In genomic region chr1:33306561-33307493, GRCh38 we compare ENCODE assay signal across 12 cellular contexts. TPM values are rescaled to one million over a fixed set of nuclear protein-coding genes. Genes with fewer than 3 reads are reported as not detected.
DNase-seq lines count a peak whose midpoint lies in the region; ATAC-seq and TF ChIP-seq lines count a peak whose summit lies in the region.
"Had no signal": no experiment of that assay in that cellular context is flagged by ENCODE, and none has a peak within 500 bp of the region (broad histone marks: within the 10 kb centered on the region; RNA-seq: fewer than 3 reads in every experiment).

No MANE protein-coding gene starts in this region.

- H3K36me3 Mint-ChIP-seq in CD14-positive monocyte = peaks cover 2 to 5% of the 10 kb centered on the region in 2 donors

- H3K27ac Mint-ChIP-seq in CD14-positive monocyte = no peak overlapping the region

- peaks cover 22% of the 10 kb centered on the region for H3K4me1 Mint-ChIP-seq in CD14-positive monocyte

- in situ Hi-C loops in brain microvascular endothelial cell (cut with HindIII; ENCODE audit: low pct_ligation_motif_present, low sequenced_read_pairs) = no loop called here

- peaks cover 2% of the 10 kb centered on the region for H3K4me1 ChIP-seq in iPS-15b (ENCODE audit: control insufficient read depth, insufficient read depth, low read length)
- H3K4me1 ChIP-seq: Caco-2 had no signal

- DNase-seq in CD14-positive monocyte (ENCODE audit: low spot score) = no peak
- DNase-seq in brain microvascular endothelial cell = no peak
- peak; percentile 78 for DNase-seq in retina
- DNase-seq in activated effector memory CD4-positive, alpha-beta T cell treated with Interleukin-2 at 50 U/mL for 16 hours = no peak
- no peak for DNase-seq in NCI-H748 (lab: John Stamatoyannopoulos, UW; ENCODE audit: unreplicated experiment)
- DNase-seq: activated T-cell treated with anti-CD3 and anti-CD28 coated beads for 4 hours; Caco-2; MG63; stimulated activated naive CD4-positive, alpha-beta T cell treated with Interleukin-2 at 50 U/mL for 16 hours had no signal

- peaks cover 23 to 41% (median 31%) of the 10 kb centered on the region in 3 donors for H3K27me3 Mint-ChIP-seq in CD14-positive monocyte (ENCODE audit: low read depth in 3 of 3)

- TF ChIP-seq CTCF in CD14-positive monocyte (IDR thresholded peaks at IDR 0.05) (no peak), brain microvascular endothelial cell (IDR thresholded peaks at IDR 0.05; ENCODE audit: low read depth, low read length, missing control alignments) (no peak)

- no peaks in the 10 kb centered on the region for H3K36me3 ChIP-seq in brain microvascular endothelial cell (replicated peaks)
- H3K36me3 ChIP-seq in iPS-15b (ENCODE audit: control insufficient read depth, insufficient read depth, low read length) = no peaks in the 10 kb centered on the region
- H3K36me3 ChIP-seq: MG63 had no signal

- ATAC-seq in SK-N-SH treated with all-trans-retinoic acid at 6 μM for 48 hours = no peak
- no peak for ATAC-seq in GM18520 (IDR thresholded peaks at IDR 0.05; ENCODE audit: unreplicated experiment)

- H3K4me3 ChIP-seq in brain microvascular endothelial cell (ENCODE audit: low read depth, low read length) = peak overlapping the region; percentile 22
- peak overlapping the region; percentile 37 for H3K4me3 ChIP-seq in iPS-15b (ENCODE audit: low read depth, low read length)
- H3K4me3 ChIP-seq: MG63 had no signal

- H3K27ac ChIP-seq in brain microvascular endothelial cell = no peak overlapping the region

- intact Hi-C loops in CD14-positive monocyte (cut with micrococcal nuclease) = no loop called here

- H3K4me3 Mint-ChIP-seq in CD14-positive monocyte = peak overlapping the region; percentile 45 to 85

- peaks cover 0 to 9% (median 7%) of the 10 kb centered on the region in 7 donors for H3K9me3 Mint-ChIP-seq in CD14-positive monocyte

- H3K9me3 ChIP-seq in iPS-15b (ENCODE audit: control insufficient read depth, insufficient read depth, low read length) = no peaks in the 10 kb centered on the region
- H3K9me3 ChIP-seq: Caco-2, MG63 had no signal

- no peak overlapping the region for H3K9ac ChIP-seq in iPS-15b (ENCODE audit: low read depth, low read length)

- H3K27me3 ChIP-seq in brain microvascular endothelial cell (replicated peaks) (no peaks in the 10 kb centered on the region), iPS-15b (ENCODE audit: control insufficient read depth, insufficient read depth, low read length) (peaks cover 29% of the 10 kb centered on the region)
- H3K27me3 ChIP-seq: MG63 had no signal

TF ChIP-seq in SK-N-SH treated with all-trans-retinoic acid at 6 μM for 48 hours, 23 proteins besides CTCF, POLR2A, EP300 and RAD21:
- TF ChIP-seq ZFP3 (CRISPR knock-in tag; IDR thresholded peaks at IDR 0.05) (no peak), BACH2 (CRISPR knock-in tag; IDR thresholded peaks at IDR 0.05; ENCODE audit: borderline replicate concordance) (no peak), TOX (CRISPR knock-in tag; IDR thresholded peaks at IDR 0.05; ENCODE audit: borderline replicate concordance) (no peak), ZFP30 (CRISPR knock-in tag; IDR thresholded peaks at IDR 0.05) (no peak), ZNF565 (CRISPR knock-in tag; conservative IDR thresholded peaks at IDR 0.05; ENCODE audit: low read depth) (no peak), POU6F1 (CRISPR knock-in tag; IDR thresholded peaks at IDR 0.05; ENCODE audit: borderline replicate concordance, low read depth) (no peak), CREB5 (CRISPR knock-in tag; IDR thresholded peaks at IDR 0.05; ENCODE audit: low read depth) (no peak), ZNF70 (CRISPR knock-in tag; IDR thresholded peaks at IDR 0.05) (no peak), OSR1 (CRISPR knock-in tag; IDR thresholded peaks at IDR 0.05) (no peak), SNAI2 (CRISPR knock-in tag; IDR thresholded peaks at IDR 0.05) (no peak), ZNF8 (CRISPR knock-in tag; IDR thresholded peaks at IDR 0.05) (no peak), TSHZ2 (CRISPR knock-in tag; IDR thresholded peaks at IDR 0.05) (no peak)

RNA-seq across cellular contexts. Expression of gene A3GALT2, which starts 14.1 kb away (rescaled TPM):
- not detected for polyA plus RNA-seq in CD14-positive monocyte

RNA-seq across cellular contexts. Expression of gene ZNF362, which starts 50.5 kb away (rescaled TPM):
- polyA plus RNA-seq in CD14-positive monocyte = 10 to 100 TPM; 11.4 to 13.5 TPM
